In the genomic region with DNA sequence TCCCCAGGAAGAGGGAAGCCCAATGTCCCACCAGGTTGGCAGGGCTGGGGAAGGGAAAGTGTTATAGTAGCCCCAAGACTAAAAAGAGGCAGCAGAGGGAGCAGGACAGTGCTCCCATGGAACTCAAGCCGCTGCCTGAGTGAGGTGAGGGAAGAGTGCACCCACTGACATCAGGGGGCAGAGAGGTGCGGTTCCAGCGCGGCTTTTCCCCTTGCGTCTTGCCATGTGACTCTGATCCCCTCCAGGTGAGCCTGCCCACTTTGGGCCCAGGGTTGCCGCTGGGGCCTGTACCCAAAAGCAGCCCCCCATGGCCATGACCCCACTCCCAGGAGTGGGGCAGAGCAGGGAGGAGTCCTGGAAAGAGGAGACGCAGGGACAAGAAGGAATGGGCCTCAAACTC, we compare ENCODE assay signal across 7 cellular contexts.
DNase-seq lines count a peak whose midpoint lies in the region; ATAC-seq and TF ChIP-seq lines count a peak whose summit lies in the region.
"Not testable (repeated sequence)": the region's sequence is repeated elsewhere in the genome, so short reads cannot be mapped to it uniquely, and the experiment has no call there.

No MANE protein-coding gene starts in this region.

- WGBS in hepatocyte (ENCODE audit: low lambda C conversion rate, missing lambda C conversion rate), result 97% methylated on average over 7 of the region's 7 CpGs

- H3K4me3 Mint-ChIP-seq in activated T-cell treated with anti-CD3 and anti-CD28 coated beads, Interleukin-2, amount 50 U/mL, for 72 hours, result peak overlapping the region; percentile 85 to 92
- H3K4me3 Mint-ChIP-seq in naive thymus-derived CD8-positive, alpha-beta T cell, result peak overlapping the region; percentile 89 to 96 (median 94)

- H3K27ac ChIP-seq in OCI-LY7 (ENCODE audit: low read depth, low read length, poor library complexity, severe bottlenecking), result not testable (repeated sequence)
- H3K27ac ChIP-seq in dorsolateral prefrontal cortex (peak overlapping the region in 45 of 59 donors; percentile 79 to 99 (median 94)), hepatocyte (peak overlapping the region; percentile 98), skin epidermis (peak overlapping the region in 18 of 21 experiments; percentile 46 to 97 (median 92))

- not testable (repeated sequence) for H3K27me3 Mint-ChIP-seq in activated T-cell treated with anti-CD3 and anti-CD28 coated beads, Interleukin-2, amount 50 U/mL, for 72 hours (ENCODE audit: low read depth); naive thymus-derived CD8-positive, alpha-beta T cell

- CTCF ChIA-PET in OCI-LY7 (lab: Charles Lee; ENCODE audit: unreplicated experiment), result not testable (repeated sequence)

- H3K36me3 ChIP-seq in OCI-LY7 (ENCODE audit: insufficient read depth, low read length); hepatocyte (replicated peaks; ENCODE audit: insufficient read depth, low read depth): not testable (repeated sequence)

- H3K4me1 Mint-ChIP-seq in activated T-cell treated with anti-CD3 and anti-CD28 coated beads, Interleukin-2, amount 50 U/mL, for 72 hours (ENCODE audit: low read depth), result peaks cover 20% of the 10 kb centered on the region
- peaks cover 7 to 28% (median 19%) of the 10 kb centered on the region in 4 donors for H3K4me1 Mint-ChIP-seq in naive thymus-derived CD8-positive, alpha-beta T cell

- H3K9me3 ChIP-seq in OCI-LY7 (ENCODE audit: low read length); hepatocyte (ENCODE audit: low read depth): not testable (repeated sequence)

- POLR2A ChIA-PET in OCI-LY7 (lab: Charles Lee), result not testable (repeated sequence)
- POLR2A ChIA-PET in naive thymus-derived CD8-positive, alpha-beta T cell (lab: Charles Lee), result interaction anchor here (1.1 to 1.8 kb wide), 4 partner anchors 162 to 378 kb away, joined by 4 to 10 read pairs (median 8); a partner anchor contains a TSS

- H3K27me3 ChIP-seq in dorsolateral prefrontal cortex, hepatocyte: not testable (repeated sequence)

- not testable (repeated sequence) for H3K79me2 ChIP-seq in OCI-LY7 (ENCODE audit: insufficient read depth, low read depth, low read length); hepatocyte

- H3K4me1 ChIP-seq in OCI-LY7 (ENCODE audit: insufficient read depth, low read length, poor library complexity, severe bottlenecking), result peaks cover 10% of the 10 kb centered on the region
- H3K4me1 ChIP-seq in hepatocyte (ENCODE audit: insufficient read depth), result peaks cover 11% of the 10 kb centered on the region

- not testable (repeated sequence) for TF ChIP-seq CTCF in GM12865 (IDR thresholded peaks at IDR 0.05; ENCODE audit: insufficient read depth, low read depth, low read length, missing control alignments); OCI-LY7 (conservative IDR thresholded peaks at IDR 0.05; ENCODE audit: low read length); dorsolateral prefrontal cortex (IDR thresholded peaks at IDR 0.05 in 54 of 56, conservative IDR thresholded peaks at IDR 0.05 in 2 of 56; ENCODE audit: low read depth in 1 of 56, partially characterized antibody in 56 of 56); hepatocyte (IDR thresholded peaks at IDR 0.05; ENCODE audit: poor library complexity)

- H3K9me2 ChIP-seq in OCI-LY7 (ENCODE audit: insufficient read depth, low read length); hepatocyte (replicated peaks; ENCODE audit: insufficient read depth): not testable (repeated sequence)

- H3K4me2 ChIP-seq in OCI-LY7 (ENCODE audit: low read length) (peak overlapping the region; percentile 93), hepatocyte (peak overlapping the region; percentile 90)

- H4K20me1 ChIP-seq in OCI-LY7 (ENCODE audit: insufficient read depth, low read length); hepatocyte (ENCODE audit: insufficient read depth, poor library complexity, severe bottlenecking): not testable (repeated sequence)

- H3K9me3 Mint-ChIP-seq in activated T-cell treated with anti-CD3 and anti-CD28 coated beads, Interleukin-2, amount 50 U/mL, for 72 hours; naive thymus-derived CD8-positive, alpha-beta T cell: not testable (repeated sequence)

- not testable (repeated sequence) for H2AFZ ChIP-seq in OCI-LY7 (ENCODE audit: low read length); hepatocyte

- intact Hi-C loops in OCI-LY7 (cut with micrococcal nuclease; ENCODE audit: unreplicated experiment), result not testable (repeated sequence)
- intact Hi-C loops in dorsolateral prefrontal cortex (cut with DNase I), result loop anchor here (2.0 to 10.0 kb wide), 4 partner anchors 80 to 352 kb away; a partner anchor contains a TSS

- peak overlapping the region; percentile 61 for H3K4me3 ChIP-seq in GM12865 (ENCODE audit: low read depth, low read length)
- peak overlapping the region; percentile 90 for H3K4me3 ChIP-seq in OCI-LY7 (ENCODE audit: low read depth, low read length, poor library complexity, severe bottlenecking)
- peak overlapping the region in 57 of 59 donors; percentile 66 to 100 (median 90) for H3K4me3 ChIP-seq in dorsolateral prefrontal cortex
- H3K4me3 ChIP-seq in hepatocyte, result not testable (repeated sequence)
- H3K4me3 ChIP-seq in skin epidermis, result peak overlapping the region in 5 of 7 experiments; percentile 45 to 80 (median 65)

- DNase-seq in GM12865 (ENCODE audit: low read depth); OCI-LY7 (ENCODE audit: low spot score); activated T-cell treated with anti-CD3 and anti-CD28 coated beads, Interleukin-2, amount 50 U/mL, for 72 hours; dorsolateral prefrontal cortex; hepatocyte (ENCODE audit: low spot score); naive thymus-derived CD8-positive, alpha-beta T cell: not testable (repeated sequence)

- not testable (repeated sequence) for BruUV-seq in OCI-LY7 (replicated peaks; lab: Mats Ljungman, UMichigan)

- H3K27ac Mint-ChIP-seq in activated T-cell treated with anti-CD3 and anti-CD28 coated beads, Interleukin-2, amount 50 U/mL, for 72 hours, result peak overlapping the region; percentile 83
- peak overlapping the region; percentile 93 to 99 (median 99) for H3K27ac Mint-ChIP-seq in naive thymus-derived CD8-positive, alpha-beta T cell

- ATAC-seq in activated T-cell treated with anti-CD3 and anti-CD28 coated beads, Interleukin-2, amount 50 U/mL, for 72 hours (replicated peaks in 1 of 2); naive thymus-derived CD8-positive, alpha-beta T cell: not testable (repeated sequence)

- H3K36me3 Mint-ChIP-seq in activated T-cell treated with anti-CD3 and anti-CD28 coated beads, Interleukin-2, amount 50 U/mL, for 72 hours (ENCODE audit: insufficient read depth in 2 of 2), result not testable (repeated sequence)
- peaks cover 0 to 10% (median 0%) of the 10 kb centered on the region in 3 donors for H3K36me3 Mint-ChIP-seq in naive thymus-derived CD8-positive, alpha-beta T cell
